In the genomic region with DNA sequence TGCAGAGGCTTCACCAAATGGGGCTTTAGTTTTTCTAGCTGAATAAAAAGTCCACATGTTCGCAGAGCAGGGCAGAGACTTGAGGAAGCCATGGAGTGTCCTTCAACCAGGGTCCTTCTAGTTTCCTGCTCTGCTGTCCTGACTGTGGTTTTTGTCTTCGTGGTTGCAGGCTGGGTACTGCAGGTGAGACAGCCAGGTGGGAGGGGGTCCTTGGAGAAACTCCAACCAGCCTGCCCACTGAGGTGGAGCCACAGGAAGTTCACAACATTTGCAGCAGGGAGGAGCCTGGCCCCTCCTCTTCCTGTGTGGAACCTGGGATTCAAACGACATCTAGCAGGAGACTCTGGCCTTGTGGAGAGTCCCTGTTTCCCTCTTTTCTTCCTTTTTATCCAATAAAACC, we compare ENCODE assay signal across 1 cellular context.
TF ChIP-seq lines count a peak whose summit lies in the region.

No MANE protein-coding gene starts in this region.

TF ChIP-seq in H1, 55 proteins besides CTCF, POLR2A, EP300 and RAD21:
- TF ChIP-seq MAFK (IDR thresholded peaks at IDR 0.05; ENCODE audit: low read depth, low read length) (no peak), JUN (IDR thresholded peaks at IDR 0.05; ENCODE audit: low read depth, low read length) (no peak), CBX8 (IDR thresholded peaks at IDR 0.05; ENCODE audit: borderline replicate concordance, low read depth, low read length) (no peak), GTF2F1 (IDR thresholded peaks at IDR 0.05; ENCODE audit: borderline replicate concordance, low read depth, low read length) (no peak), POLR2AphosphoS5 (IDR thresholded peaks at IDR 0.05; ENCODE audit: low read depth, low read length) (no peak), CHD1 (IDR thresholded peaks at IDR 0.05; ENCODE audit: low read depth, low read length) (no peak), ZNF274 (IDR thresholded peaks at IDR 0.05; ENCODE audit: borderline replicate concordance, extremely low read depth, low read length) (no peak), EGR1 (IDR thresholded peaks at IDR 0.05; ENCODE audit: borderline replicate concordance, low read depth, low read length) (no peak), CHD2 (IDR thresholded peaks at IDR 0.05; ENCODE audit: low read length) (no peak), CBX5 (IDR thresholded peaks at IDR 0.05; ENCODE audit: low read depth, low read length) (no peak)
- TF ChIP-seq, protein P1, sequence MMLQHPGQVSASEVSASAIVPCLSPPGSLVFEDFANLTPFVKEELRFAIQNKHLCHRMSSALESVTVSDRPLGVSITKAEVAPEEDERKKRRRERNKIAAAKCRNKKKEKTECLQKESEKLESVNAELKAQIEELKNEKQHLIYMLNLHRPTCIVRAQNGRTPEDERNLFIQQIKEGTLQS (IDR thresholded peaks at IDR 0.05; ENCODE audit: insufficient read depth, low read depth, low read length) = no peak
